In the genomic region with DNA sequence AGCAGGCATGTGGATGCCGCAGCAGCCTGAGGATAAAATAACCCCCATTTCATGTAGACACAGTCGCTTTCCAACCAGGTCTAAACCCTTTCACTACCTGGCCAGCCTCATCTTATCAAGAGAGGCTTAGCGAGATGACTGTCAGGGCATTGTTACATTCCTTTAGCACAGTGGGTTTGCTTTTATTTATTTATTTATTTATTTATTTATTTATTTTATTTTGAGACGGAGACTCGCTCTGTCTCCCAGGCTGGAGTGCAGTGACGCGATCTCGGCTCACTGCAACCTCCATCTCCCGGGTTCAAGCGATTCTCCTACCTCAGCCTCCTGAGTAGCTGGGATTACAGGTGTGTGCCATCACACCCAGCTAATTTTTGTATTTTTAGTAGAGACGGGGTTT, we compare ENCODE assay signal across 6 cellular contexts. TPM values are rescaled to one million over a fixed set of nuclear protein-coding genes. Genes with fewer than 3 reads are reported as not detected.
"Had no signal": no experiment of that assay in that cellular context is flagged by ENCODE, and none has a peak within 500 bp of the region (broad histone marks: within the 10 kb centered on the region; RNA-seq: fewer than 3 reads in every experiment).

No MANE protein-coding gene starts in this region.

RNA-seq across cellular contexts. Expression of gene RIMBP2, which starts 35.9 kb away (rescaled TPM):
- total RNA-seq: naive thymus-derived CD8-positive, alpha-beta T cell; natural killer cell treated with Interleukin-12 subunit alpha and Interleukin-12 subunit beta and Interleukin-15 and Interleukin-18, amount 100 ng/mL, for 72 hours; osteoblast; pulmonary artery endothelial cell; subcutaneous adipose tissue had no signal
- polyA plus RNA-seq: naive thymus-derived CD8-positive, alpha-beta T cell; smooth muscle cell had no signal
